ENCODE assay signal across 18 cellular contexts in genomic region chr2:39313575-39313974, GRCh38.
DNase-seq lines count a peak whose midpoint lies in the region; ATAC-seq and TF ChIP-seq lines count a peak whose summit lies in the region.
"Had no signal": no experiment of that assay in that cellular context is flagged by ENCODE, and none has a peak within 500 bp of the region (broad histone marks: within the 10 kb centered on the region; RNA-seq: fewer than 3 reads in every experiment).

No MANE protein-coding gene starts in this region.

- H3K36me3 Mint-ChIP-seq in activated naive CD8-positive, alpha-beta T cell treated with anti-CD3 and anti-CD28 coated beads for 36 hours = peaks cover 7% of the 10 kb centered on the region
- peaks cover 10% of the 10 kb centered on the region for H3K36me3 Mint-ChIP-seq in activated naive CD8-positive, alpha-beta T cell treated with anti-CD3 and anti-CD28 coated beads, Interleukin-2, amount 50 U/mL, for 24 hours (ENCODE audit: low read depth)

- no peaks in the 10 kb centered on the region for H3K4me1 Mint-ChIP-seq in activated naive CD8-positive, alpha-beta T cell treated with anti-CD3 and anti-CD28 coated beads for 36 hours
- no peaks in the 10 kb centered on the region for H3K4me1 Mint-ChIP-seq in activated naive CD8-positive, alpha-beta T cell treated with anti-CD3 and anti-CD28 coated beads, Interleukin-2, amount 50 U/mL, for 24 hours
- H3K4me1 Mint-ChIP-seq: CD8-positive, alpha-beta memory T cell; stimulated activated effector memory CD8-positive, alpha-beta T cell treated with anti-CD3 and anti-CD28 coated beads, Interleukin-12 subunit alpha, Interleukin-12 subunit beta, amount 100 ng/mL, for 72 hours had no signal

- no peak for DNase-seq in activated naive CD8-positive, alpha-beta T cell treated with anti-CD3 and anti-CD28 coated beads for 36 hours
- no peak for DNase-seq in activated naive CD8-positive, alpha-beta T cell treated with anti-CD3 and anti-CD28 coated beads, Interleukin-2, amount 50 U/mL, for 24 hours
- DNase-seq in amniotic epithelial cell (ENCODE audit: low read depth) (peak; percentile 93), foreskin fibroblast (peak; percentile 25 to 67), stromal cell of bone marrow (ENCODE audit: low read depth) (peak; percentile 76), DMS153 (lab: John Stamatoyannopoulos, UW) (no peak), iPS-NIHi11 (ENCODE audit: low spot score) (no peak)
- DNase-seq: activated T-cell treated with anti-CD3 and anti-CD28 coated beads, Interleukin-2, amount 50 U/mL, for 4 hours; CD8-positive, alpha-beta memory T cell; heart left ventricle; Karpas-422; NCI-H1694; NCI-H446 treated with DMSO at 0.1 percent for 48 hours; small intestine; trophoblast cell had no signal

- no peaks in the 10 kb centered on the region for H3K9me3 Mint-ChIP-seq in activated naive CD8-positive, alpha-beta T cell treated with anti-CD3 and anti-CD28 coated beads for 36 hours
- no peaks in the 10 kb centered on the region for H3K9me3 Mint-ChIP-seq in activated naive CD8-positive, alpha-beta T cell treated with anti-CD3 and anti-CD28 coated beads, Interleukin-2, amount 50 U/mL, for 24 hours
- H3K9me3 Mint-ChIP-seq: activated T-cell treated with anti-CD3 and anti-CD28 coated beads, Interleukin-2, amount 50 U/mL, for 4 hours; CD8-positive, alpha-beta memory T cell; stimulated activated effector memory CD8-positive, alpha-beta T cell treated with anti-CD3 and anti-CD28 coated beads, Interleukin-12 subunit alpha, Interleukin-12 subunit beta, amount 100 ng/mL, for 72 hours had no signal

- no peak overlapping the region for H3K4me3 ChIP-seq in foreskin fibroblast (ENCODE audit: low read depth in 1 of 2, low read length in 2 of 2)
- H3K4me3 ChIP-seq: heart left ventricle had no signal

- H3K27ac Mint-ChIP-seq in activated naive CD8-positive, alpha-beta T cell treated with anti-CD3 and anti-CD28 coated beads for 36 hours = peak overlapping the region; percentile 25
- no peak overlapping the region for H3K27ac Mint-ChIP-seq in activated naive CD8-positive, alpha-beta T cell treated with anti-CD3 and anti-CD28 coated beads, Interleukin-2, amount 50 U/mL, for 24 hours
- H3K27ac Mint-ChIP-seq: activated naive CD8-positive, alpha-beta T cell; CD8-positive, alpha-beta memory T cell; stimulated activated effector memory CD8-positive, alpha-beta T cell treated with anti-CD3 and anti-CD28 coated beads, Interleukin-12 subunit alpha, Interleukin-12 subunit beta, amount 100 ng/mL, for 72 hours had no signal

- H3K27me3 Mint-ChIP-seq in activated naive CD8-positive, alpha-beta T cell treated with anti-CD3 and anti-CD28 coated beads for 36 hours = no peaks in the 10 kb centered on the region
- H3K27me3 Mint-ChIP-seq in activated naive CD8-positive, alpha-beta T cell treated with anti-CD3 and anti-CD28 coated beads, Interleukin-2, amount 50 U/mL, for 24 hours = no peaks in the 10 kb centered on the region
- H3K27me3 Mint-ChIP-seq: activated naive CD8-positive, alpha-beta T cell had no signal

- TF ChIP-seq CTCF in foreskin fibroblast (IDR thresholded peaks at IDR 0.05; ENCODE audit: low read depth, low read length) = no peak

- ATAC-seq in activated naive CD8-positive, alpha-beta T cell treated with anti-CD3 and anti-CD28 coated beads, Interleukin-2, amount 50 U/mL, for 24 hours = no peak
- no peak for ATAC-seq in HG02973 (IDR thresholded peaks at IDR 0.05; ENCODE audit: unreplicated experiment)
- ATAC-seq: activated T-cell treated with anti-CD3 and anti-CD28 coated beads, Interleukin-2, amount 50 U/mL, for 4 hours; heart left ventricle; stimulated activated effector memory CD8-positive, alpha-beta T cell treated with anti-CD3 and anti-CD28 coated beads, Interleukin-12 subunit alpha, Interleukin-12 subunit beta, amount 100 ng/mL, for 72 hours had no signal

- H3K4me3 Mint-ChIP-seq in activated naive CD8-positive, alpha-beta T cell treated with anti-CD3 and anti-CD28 coated beads for 36 hours = no peak overlapping the region
- no peak overlapping the region for H3K4me3 Mint-ChIP-seq in activated naive CD8-positive, alpha-beta T cell treated with anti-CD3 and anti-CD28 coated beads, Interleukin-2, amount 50 U/mL, for 24 hours
- H3K4me3 Mint-ChIP-seq: activated naive CD8-positive, alpha-beta T cell; activated T-cell treated with anti-CD3 and anti-CD28 coated beads, Interleukin-2, amount 50 U/mL, for 4 hours; CD8-positive, alpha-beta memory T cell; stimulated activated effector memory CD8-positive, alpha-beta T cell treated with anti-CD3 and anti-CD28 coated beads, Interleukin-12 subunit alpha, Interleukin-12 subunit beta, amount 100 ng/mL, for 72 hours had no signal

Comparison
In these comparisons a context has a peak if more than half of its experiments do, and no peak if none do; other contexts are left out.
1. DNase-seq: peak in amniotic epithelial cell (single experiment), foreskin fibroblast (2 of 2) and stromal cell of bone marrow (single experiment); none in activated naive CD8-positive, alpha-beta T cell treated with anti-CD3 and anti-CD28 coated beads for 36 hours (single experiment), activated naive CD8-positive, alpha-beta T cell treated with anti-CD3 and anti-CD28 coated beads, Interleukin-2, amount 50 U/mL, for 24 hours (single experiment), DMS153 (single experiment) and iPS-NIHi11 (single experiment).